Comparison of ENCODE assay signal across 8 cellular contexts in the genomic region with DNA sequence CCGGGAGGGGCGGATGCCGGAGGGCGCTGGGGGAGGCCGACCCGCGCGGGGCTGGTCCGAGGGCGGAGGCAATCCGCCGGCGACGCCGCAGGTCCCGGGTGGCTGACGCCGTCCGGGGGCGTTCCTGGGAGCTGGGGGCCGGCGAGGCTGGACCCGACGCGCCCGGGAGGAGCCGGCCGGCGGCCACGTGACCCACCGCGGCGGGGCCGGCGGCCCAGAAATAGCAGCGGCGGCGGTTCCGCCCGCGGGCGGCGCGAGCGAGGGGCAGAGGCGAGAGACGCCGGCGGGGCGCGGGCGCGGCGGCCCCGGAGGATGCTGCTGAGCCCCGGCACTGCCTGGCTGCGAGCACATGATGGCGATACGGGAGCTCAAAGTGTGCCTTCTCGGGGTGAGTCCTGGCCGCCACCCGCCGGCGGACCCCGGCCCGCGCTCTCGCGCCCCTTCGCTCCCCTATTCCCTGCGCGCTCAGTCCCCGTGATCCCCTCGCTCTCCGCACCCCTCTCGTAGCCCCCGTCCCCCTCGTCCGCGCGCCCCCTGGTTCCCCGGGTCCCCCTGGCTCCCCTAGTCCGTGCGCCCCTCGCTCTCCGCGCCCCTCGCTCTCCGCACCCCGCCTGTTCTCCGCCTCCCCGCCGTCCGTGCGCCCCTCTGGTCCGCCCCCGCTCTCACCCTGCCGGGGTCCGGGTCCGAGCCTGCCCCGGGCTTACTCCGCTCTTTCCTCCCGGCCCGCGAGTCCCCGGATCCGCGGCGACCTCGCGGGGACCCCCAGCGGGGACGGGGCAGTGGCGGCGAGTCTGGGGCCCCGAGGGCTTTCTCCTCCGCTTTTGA. TPM values are rescaled to one million over a fixed set of nuclear protein-coding genes. Genes with fewer than 3 reads are reported as not detected.
DNase-seq lines count a peak whose midpoint lies in the region; ATAC-seq and TF ChIP-seq lines count a peak whose summit lies in the region.

A gene with protein sequence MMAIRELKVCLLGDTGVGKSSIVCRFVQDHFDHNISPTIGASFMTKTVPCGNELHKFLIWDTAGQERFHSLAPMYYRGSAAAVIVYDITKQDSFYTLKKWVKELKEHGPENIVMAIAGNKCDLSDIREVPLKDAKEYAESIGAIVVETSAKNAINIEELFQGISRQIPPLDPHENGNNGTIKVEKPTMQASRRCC (plus strand): TSS at position 245 of the 825 bp plus-strand sequence. CDS start 105 bp downstream, at position 350.

- no peaks in the 10 kb centered on the region for H3K9me3 Mint-ChIP-seq in activated T-cell treated with anti-CD3 and anti-CD28 coated beads, Interleukin-2, amount 50 U/mL, for 24 hours
- H3K9me3 Mint-ChIP-seq in HFFc6: no peaks in the 10 kb centered on the region
- H3K9me3 Mint-ChIP-seq in stimulated activated naive B cell treated with anti-CD40 and anti-IgM and Interleukin-4, amounts not matched to agents 10 μg/mL and 1 μg/mL and 100 μg/mL, for 72 hours: no peaks in the 10 kb centered on the region

- peak within 1 kb of the TSS; percentile 79 for H3K4me3 Mint-ChIP-seq in activated T-cell treated with anti-CD3 and anti-CD28 coated beads, Interleukin-2, amount 50 U/mL, for 24 hours
- peak within 1 kb of the TSS; percentile 96 for H3K4me3 Mint-ChIP-seq in HFFc6
- peak within 1 kb of the TSS; percentile 93 to 96 for H3K4me3 Mint-ChIP-seq in stimulated activated naive B cell treated with anti-CD40 and anti-IgM and Interleukin-4, amounts not matched to agents 10 μg/mL and 1 μg/mL and 100 μg/mL, for 72 hours

- H3K4me3 ChIP-seq in duodenal mucosa (ENCODE audit: low read depth in 1 of 2, low read length in 2 of 2): peak within 1 kb of the TSS; percentile 72 to 75

- peak within 1 kb of the TSS; percentile 57 to 62 for H3K9ac ChIP-seq in duodenal mucosa (ENCODE audit: low read depth in 1 of 2, low read length in 2 of 2)

- peak within 1 kb of the TSS; percentile 83 for H3K27ac ChIP-seq in duodenal mucosa (ENCODE audit: low read depth, low read length)

- H3K4me1 ChIP-seq in duodenal mucosa (ENCODE audit: control insufficient read depth in 1 of 2, insufficient read depth in 2 of 2, low read length in 2 of 2): peaks cover 29 to 31% of the 10 kb centered on the region in 2 donors

- TF ChIP-seq CTCF in HFFc6 (IDR thresholded peaks at IDR 0.05): no peak

- no peaks in the 10 kb centered on the region for H3K36me3 Mint-ChIP-seq in activated T-cell treated with anti-CD3 and anti-CD28 coated beads, Interleukin-2, amount 50 U/mL, for 24 hours (ENCODE audit: low read depth)
- peaks cover 20% of the 10 kb centered on the region for H3K36me3 Mint-ChIP-seq in HFFc6 (ENCODE audit: low read depth)
- peaks cover 22% of the 10 kb centered on the region in 2 donors for H3K36me3 Mint-ChIP-seq in stimulated activated naive B cell treated with anti-CD40 and anti-IgM and Interleukin-4, amounts not matched to agents 10 μg/mL and 1 μg/mL and 100 μg/mL, for 72 hours

- DNase-seq in activated T-cell treated with anti-CD3 and anti-CD28 coated beads, Interleukin-2, amount 50 U/mL, for 24 hours: no peak
- DNase-seq in activated T-cell treated with anti-CD3 and anti-CD28 coated beads for 4 hours (no peak), HFFc6 (peak; percentile 58), RPMI7951 (ENCODE audit: low read depth) (peak; percentile 71), left lobe of liver (ENCODE audit: low spot score) (peak; percentile 64), DMS153 treated with DMSO at 0.1 percent for 48 hours (lab: John Stamatoyannopoulos, UW; ENCODE audit: unreplicated experiment) (no peak)
- DNase-seq in stimulated activated naive B cell treated with anti-CD40 and anti-IgM and Interleukin-4, amounts not matched to agents 10 μg/mL and 1 μg/mL and 100 μg/mL, for 72 hours: peak; percentile 38

- H3K27me3 ChIP-seq in duodenal mucosa (ENCODE audit: control insufficient read depth in 1 of 2, insufficient read depth in 2 of 2, low read length in 2 of 2): peaks cover 19 to 28% of the 10 kb centered on the region in 2 donors

- peak; percentile 84 for ATAC-seq in left lobe of liver
- ATAC-seq in stimulated activated naive B cell treated with anti-CD40 and anti-IgM and Interleukin-4, amounts not matched to agents 10 μg/mL and 1 μg/mL and 100 μg/mL, for 72 hours (replicated peaks): peak; percentile 32 to 56

- H3K27me3 Mint-ChIP-seq in activated T-cell treated with anti-CD3 and anti-CD28 coated beads, Interleukin-2, amount 50 U/mL, for 24 hours: peaks cover 87% of the 10 kb centered on the region
- H3K27me3 Mint-ChIP-seq in HFFc6 (ENCODE audit: insufficient read depth): peaks cover 1% of the 10 kb centered on the region; the same call in 1 of the 2 replicates
- H3K27me3 Mint-ChIP-seq in stimulated activated naive B cell treated with anti-CD40 and anti-IgM and Interleukin-4, amounts not matched to agents 10 μg/mL and 1 μg/mL and 100 μg/mL, for 72 hours: peaks cover 31 to 50% of the 10 kb centered on the region in 2 donors

- H3K4me1 Mint-ChIP-seq in activated T-cell treated with anti-CD3 and anti-CD28 coated beads, Interleukin-2, amount 50 U/mL, for 24 hours (ENCODE audit: low read depth): peaks cover 31% of the 10 kb centered on the region
- peaks cover 81% of the 10 kb centered on the region for H3K4me1 Mint-ChIP-seq in HFFc6 (ENCODE audit: low read depth)
- H3K4me1 Mint-ChIP-seq in stimulated activated naive B cell treated with anti-CD40 and anti-IgM and Interleukin-4, amounts not matched to agents 10 μg/mL and 1 μg/mL and 100 μg/mL, for 72 hours: peaks cover 30 to 67% of the 10 kb centered on the region in 2 donors

- peak within 1 kb of the TSS; percentile 10 for H3K27ac Mint-ChIP-seq in activated T-cell treated with anti-CD3 and anti-CD28 coated beads, Interleukin-2, amount 50 U/mL, for 24 hours
- peak within 1 kb of the TSS; percentile 89 for H3K27ac Mint-ChIP-seq in HFFc6
- peak within 1 kb of the TSS; percentile 93 for H3K27ac Mint-ChIP-seq in stimulated activated naive B cell treated with anti-CD40 and anti-IgM and Interleukin-4, amounts not matched to agents 10 μg/mL and 1 μg/mL and 100 μg/mL, for 72 hours

- H3K36me3 ChIP-seq in duodenal mucosa (ENCODE audit: control insufficient read depth in 1 of 2, insufficient read depth in 2 of 2, low read length in 2 of 2): no peaks in the 10 kb centered on the region

- no peaks in the 10 kb centered on the region for H3K9me3 ChIP-seq in duodenal mucosa (ENCODE audit: control insufficient read depth in 1 of 2, low read length in 2 of 2)

RNA-seq across cellular contexts. Expression of the gene that starts here (rescaled TPM):
- 10 to 100 TPM; 29.4 to 47.5 (median 43.5) TPM for total RNA-seq in HFFc6 (2021; fragmentation: NEBNext Ultra II Directional; extraction: Animal tissue kit (Norgen Biotek cat#: 25700))
- total RNA-seq in RPMI7951 (2014; rRNA removed; shearing (Covaris generic)): 34.2 and 41.7 TPM in 2 replicates
- total RNA-seq in left lobe of liver: 7.8 TPM

Comparison
In these comparisons a context has a peak if more than half of its experiments do, and no peak if none do; other contexts are left out.
1. DNase-seq: peak in HFFc6 (single experiment), RPMI7951 (single experiment), left lobe of liver (single experiment) and stimulated activated naive B cell treated with anti-CD40 and anti-IgM and Interleukin-4, amounts not matched to agents 10 μg/mL and 1 μg/mL and 100 μg/mL, for 72 hours (single experiment); none in activated T-cell treated with anti-CD3 and anti-CD28 coated beads, Interleukin-2, amount 50 U/mL, for 24 hours (single experiment), activated T-cell treated with anti-CD3 and anti-CD28 coated beads for 4 hours (single experiment) and DMS153 treated with DMSO at 0.1 percent for 48 hours (single experiment).
2. H3K27ac Mint-ChIP-seq: peak in every context shown above with its lines; median percentile 93 in stimulated activated naive B cell treated with anti-CD40 and anti-IgM and Interleukin-4, amounts not matched to agents 10 μg/mL and 1 μg/mL and 100 μg/mL, for 72 hours; 89 in HFFc6; 10 in activated T-cell treated with anti-CD3 and anti-CD28 coated beads, Interleukin-2, amount 50 U/mL, for 24 hours.
3. Peak in every context shown above with its lines, with median percentiles within 50 percentile points of each other: H3K4me3 Mint-ChIP-seq.